10 cellular contexts compared by ENCODE assay signal in the genomic region with DNA sequence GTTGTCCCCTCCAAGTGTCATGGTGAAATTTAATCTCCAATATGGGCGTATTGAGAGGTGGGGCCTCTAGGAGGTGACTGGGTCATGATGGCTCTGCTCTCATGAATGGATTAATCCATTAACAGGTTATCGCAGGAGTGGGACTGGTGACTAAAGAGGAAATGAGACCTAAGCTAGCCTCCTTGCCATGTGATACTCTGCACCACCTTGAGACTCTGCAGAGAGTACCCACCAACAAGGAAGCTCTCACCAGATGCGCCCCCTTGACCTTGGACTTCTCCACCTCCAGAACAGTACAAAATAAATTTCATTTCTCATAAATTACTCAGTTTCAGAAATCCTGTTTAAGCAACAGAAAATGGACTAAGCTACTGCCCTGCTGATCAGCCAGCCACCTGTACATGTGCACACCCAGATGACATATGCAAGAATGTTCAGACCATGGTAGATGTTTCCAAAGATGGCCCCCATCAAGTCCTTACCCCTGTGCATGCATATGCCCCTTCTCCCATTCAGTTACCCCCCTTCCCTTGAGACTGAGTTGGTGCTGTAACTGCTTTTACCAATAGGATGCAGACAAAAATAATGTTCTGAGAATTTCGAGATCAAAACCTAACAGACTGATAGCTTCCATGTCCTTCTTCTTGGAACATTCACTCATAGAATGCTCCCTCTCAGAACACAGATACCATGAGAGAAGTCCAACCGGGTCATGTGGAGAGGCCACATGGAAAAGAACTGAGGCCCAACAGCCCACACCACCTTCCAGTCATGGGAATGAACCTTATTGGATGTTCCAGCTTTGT. TPM values are rescaled to one million over a fixed set of nuclear protein-coding genes. Genes with fewer than 3 reads are reported as not detected.
DNase-seq lines count a peak whose midpoint lies in the region; ATAC-seq lines count a peak whose summit lies in the region.
"Had no signal": no experiment of that assay in that cellular context is flagged by ENCODE, and none has a peak within 500 bp of the region (broad histone marks: within the 10 kb centered on the region; RNA-seq: fewer than 3 reads in every experiment).

No MANE protein-coding gene starts in this region.

- no peak overlapping the region for H3K27ac ChIP-seq in CD8-positive, alpha-beta memory T cell (ENCODE audit: low read depth, low read length)

- H3K9me3 Mint-ChIP-seq in CD8-positive, alpha-beta memory T cell = no peaks in the 10 kb centered on the region
- H3K9me3 Mint-ChIP-seq in activated T-helper 1 cell treated with anti-CD3 and anti-CD28 coated beads, Interleukin-12 subunit alpha, Interleukin-12 subunit beta, Interleukin-2, Interleukin-4 antibody, amounts not matched to agents 30 ng/mL and 10 ng/mL and 1 ng/mL, durations not matched to agents 14 hours and 24 hours and 36 hours = peaks cover 1% of the 10 kb centered on the region

- ATAC-seq in GM19035 (IDR thresholded peaks at IDR 0.05; ENCODE audit: unreplicated experiment) (peak; percentile 26), HG03064 (IDR thresholded peaks at IDR 0.05; ENCODE audit: low read depth, unreplicated experiment) (peak; percentile 28)

- no peaks in the 10 kb centered on the region for H3K27me3 ChIP-seq in CD8-positive, alpha-beta memory T cell (ENCODE audit: insufficient read depth, low read length, poor library complexity, severe bottlenecking)

- H3K27me3 Mint-ChIP-seq in CD8-positive, alpha-beta memory T cell = no peaks in the 10 kb centered on the region
- H3K27me3 Mint-ChIP-seq in activated T-helper 1 cell treated with anti-CD3 and anti-CD28 coated beads, Interleukin-12 subunit alpha, Interleukin-12 subunit beta, Interleukin-2, Interleukin-4 antibody, amounts not matched to agents 30 ng/mL and 10 ng/mL and 1 ng/mL, durations not matched to agents 14 hours and 24 hours and 36 hours (ENCODE audit: insufficient read depth) = no peaks in the 10 kb centered on the region

- POLR2A ChIA-PET in CD8-positive, alpha-beta memory T cell (lab: Charles Lee) = interaction anchor here (0.6 to 3.2 kb wide), 5 partner anchors 9 to 28 kb away, joined by 4 to 27 read pairs (median 7); a partner anchor contains a TSS

- intact Hi-C loops in activated T-helper 1 cell treated with anti-CD3 and anti-CD28 coated beads, Interleukin-12 subunit alpha, Interleukin-12 subunit beta, Interleukin-2, Interleukin-4 antibody, amounts not matched to agents 30 ng/mL and 10 ng/mL and 1 ng/mL, durations not matched to agents 14 hours and 24 hours and 36 hours (cut with micrococcal nuclease) = loop anchor here (1.0 to 5.0 kb wide), 3 partner anchors 10 to 42 kb away; no protein-coding TSS in a partner anchor

- no peaks in the 10 kb centered on the region for H3K36me3 ChIP-seq in CD8-positive, alpha-beta memory T cell (ENCODE audit: insufficient read depth, low read length)

- H3K36me3 Mint-ChIP-seq in CD8-positive, alpha-beta memory T cell = no peaks in the 10 kb centered on the region
- H3K36me3 Mint-ChIP-seq in activated T-helper 1 cell treated with anti-CD3 and anti-CD28 coated beads, Interleukin-12 subunit alpha, Interleukin-12 subunit beta, Interleukin-2, Interleukin-4 antibody, amounts not matched to agents 30 ng/mL and 10 ng/mL and 1 ng/mL, durations not matched to agents 14 hours and 24 hours and 36 hours (ENCODE audit: low read depth) = peaks cover 1% of the 10 kb centered on the region

- peak overlapping the region; percentile 25 for H3K4me3 ChIP-seq in CD8-positive, alpha-beta memory T cell (ENCODE audit: low read length)

- H3K4me3 Mint-ChIP-seq in CD8-positive, alpha-beta memory T cell = peak overlapping the region; percentile 50 to 79 (median 74)
- H3K4me3 Mint-ChIP-seq in activated T-helper 1 cell treated with anti-CD3 and anti-CD28 coated beads, Interleukin-12 subunit alpha, Interleukin-12 subunit beta, Interleukin-2, Interleukin-4 antibody, amounts not matched to agents 30 ng/mL and 10 ng/mL and 1 ng/mL, durations not matched to agents 14 hours and 24 hours and 36 hours = peak overlapping the region; percentile 9

- H3K4me1 Mint-ChIP-seq in CD8-positive, alpha-beta memory T cell = peaks cover 83 to 92% (median 87%) of the 10 kb centered on the region in 3 donors
- H3K4me1 Mint-ChIP-seq in activated T-helper 1 cell treated with anti-CD3 and anti-CD28 coated beads, Interleukin-12 subunit alpha, Interleukin-12 subunit beta, Interleukin-2, Interleukin-4 antibody, amounts not matched to agents 30 ng/mL and 10 ng/mL and 1 ng/mL, durations not matched to agents 14 hours and 24 hours and 36 hours (ENCODE audit: low read depth) = peaks cover 76% of the 10 kb centered on the region

- H3K27ac Mint-ChIP-seq in CD8-positive, alpha-beta memory T cell = peak overlapping the region; percentile 89 to 97 (median 92)
- peak overlapping the region; percentile 73 for H3K27ac Mint-ChIP-seq in activated T-helper 1 cell treated with anti-CD3 and anti-CD28 coated beads, Interleukin-12 subunit alpha, Interleukin-12 subunit beta, Interleukin-2, Interleukin-4 antibody, amounts not matched to agents 30 ng/mL and 10 ng/mL and 1 ng/mL, durations not matched to agents 14 hours and 24 hours and 36 hours

- DNase-seq in CD8-positive, alpha-beta memory T cell = no peak
- no peak for DNase-seq in activated T-helper 1 cell treated with anti-CD3 and anti-CD28 coated beads, Interleukin-12 subunit alpha, Interleukin-12 subunit beta, Interleukin-2, Interleukin-4 antibody, amounts not matched to agents 30 ng/mL and 10 ng/mL and 1 ng/mL, durations not matched to agents 14 hours and 24 hours and 36 hours (ENCODE audit: low spot score)
- no peak for DNase-seq in HCEC 1CT
- no peak for DNase-seq in GM03348 (ENCODE audit: low spot score)
- DNase-seq in dermis blood vessel endothelial cell = no peak
- DNase-seq in AG08396 (ENCODE audit: low spot score) = no peak
- DNase-seq: activated CD8-positive, alpha-beta memory T cell treated with anti-CD3 and anti-CD28 coated beads, Interleukin-2, amount 50 U/mL, for 48 hours; NCI-H69 had no signal

- H3K4me1 ChIP-seq in CD8-positive, alpha-beta memory T cell (ENCODE audit: insufficient read depth, low read length) = peaks cover 76% of the 10 kb centered on the region

- H3K9me3 ChIP-seq in CD8-positive, alpha-beta memory T cell (ENCODE audit: low read length) = no peaks in the 10 kb centered on the region

- CTCF ChIA-PET in CD8-positive, alpha-beta memory T cell (lab: Charles Lee) = interaction anchor here (1.4 to 8.1 kb wide), 6 partner anchors 9 to 119 kb away, joined by 3 to 127 read pairs (median 5); a partner anchor contains a TSS

RNA-seq across cellular contexts. Expression of a gene that starts 28.4 kb away (rescaled TPM):
- 10 to 100 TPM; 12.6 to 12.9 TPM for total RNA-seq in CD8-positive, alpha-beta memory T cell
- 19.9 TPM for polyA plus RNA-seq in CD8-positive, alpha-beta memory T cell
- 12.2 and 13.4 TPM in 2 replicates for total RNA-seq in activated T-helper 1 cell treated with anti-CD3 and anti-CD28 coated beads, Interleukin-12 subunit alpha, Interleukin-12 subunit beta, Interleukin-2, Interleukin-4 antibody, amounts not matched to agents 30 ng/mL and 10 ng/mL and 1 ng/mL, durations not matched to agents 14 hours and 24 hours and 36 hours
- total RNA-seq in dermis blood vessel endothelial cell = 5.8 and 10.9 TPM in 2 replicates

RNA-seq across cellular contexts. Expression of a gene that starts 58.5 kb away (rescaled TPM):
- 1 to 10 TPM; 4.8 to 5.5 TPM for total RNA-seq in CD8-positive, alpha-beta memory T cell
- 4.9 TPM for polyA plus RNA-seq in CD8-positive, alpha-beta memory T cell
- 3.7 and 4.2 TPM in 2 replicates for total RNA-seq in activated T-helper 1 cell treated with anti-CD3 and anti-CD28 coated beads, Interleukin-12 subunit alpha, Interleukin-12 subunit beta, Interleukin-2, Interleukin-4 antibody, amounts not matched to agents 30 ng/mL and 10 ng/mL and 1 ng/mL, durations not matched to agents 14 hours and 24 hours and 36 hours
- 5.9 and 7.7 TPM in 2 replicates for total RNA-seq in dermis blood vessel endothelial cell
